In genomic region chr19:55500368-55500952, GRCh38 we compare ENCODE assay signal across 22 cellular contexts. TPM values are rescaled to one million over a fixed set of nuclear protein-coding genes. Genes with fewer than 3 reads are reported as not detected.
DNase-seq lines count a peak whose midpoint lies in the region; ATAC-seq and TF ChIP-seq lines count a peak whose summit lies in the region.
"Had no signal": no experiment of that assay in that cellular context is flagged by ENCODE, and none has a peak within 500 bp of the region (broad histone marks: within the 10 kb centered on the region; RNA-seq: fewer than 3 reads in every experiment).

No MANE protein-coding gene starts in this region.

- CTCF ChIA-PET in activated CD4-positive, alpha-beta T cell treated with anti-CD3 and anti-CD28 coated beads for 36 hours (lab: Charles Lee), result interaction anchor here (0.6 to 1.0 kb wide), 3 partner anchors 33 to 202 kb away, joined by 3 to 4 read pairs (median 3); no protein-coding TSS in a partner anchor

- H3K23ac ChIP-seq in neuronal stem cell (ENCODE audit: low read depth, low read length, poor library complexity), result no peak overlapping the region

- TF ChIP-seq CTCF in right atrium auricular region (IDR thresholded peaks at IDR 0.05), result no peak

- no peaks in the 10 kb centered on the region for H3K36me3 Mint-ChIP-seq in dendritic cell treated with granulocyte-macrophage colony-stimulating factor and Interleukin-4, amounts not matched to agents 40 ng/mL and 50 ng/mL, for 4 days (ENCODE audit: low read depth)
- peaks cover 3% of the 10 kb centered on the region for H3K36me3 Mint-ChIP-seq in activated CD4-positive, alpha-beta T cell treated with anti-CD3 and anti-CD28 coated beads for 36 hours (ENCODE audit: low read depth)
- H3K36me3 Mint-ChIP-seq: CD8-positive, alpha-beta T cell had no signal

- H3K9me3 ChIP-seq in right cardiac atrium (ENCODE audit: control insufficient read depth, low read length), result no peaks in the 10 kb centered on the region
- H3K9me3 ChIP-seq in right atrium auricular region, result no peaks in the 10 kb centered on the region
- H3K9me3 ChIP-seq in neuronal stem cell (replicated peaks in 1 of 2; ENCODE audit: control insufficient read depth in 2 of 2, insufficient read depth in 1 of 2, low read depth in 1 of 2, low read length in 2 of 2), result peaks cover 6 to 8% of the 10 kb centered on the region in 2 donors
- H3K9me3 ChIP-seq: HAP-1 had no signal

- WGBS in right cardiac atrium, result 94% methylated on average over 26 of the region's 26 CpGs
- WGBS in neuronal stem cell (ENCODE audit: extremely low coverage in 2 of 2, insufficient read length in 2 of 2, insufficient replicate concordance in 1 of 2), 2 donors, result no CpG with 5 or more reads among the region's 26 CpGs

- H3K36me3 ChIP-seq in right atrium auricular region (no peaks in the 10 kb centered on the region), neuronal stem cell (replicated peaks in 1 of 2; ENCODE audit: control insufficient read depth in 2 of 2, insufficient read depth in 2 of 2, low read length in 2 of 2) (no peaks in the 10 kb centered on the region)
- H3K36me3 ChIP-seq: BLaER1 treated with 17β-estradiol and CSF1 and Interleukin-3, amounts not matched to agents 10 nM and 100 nM; HAP-1 had no signal

- peaks cover 18% of the 10 kb centered on the region for H3K27me3 Mint-ChIP-seq in dendritic cell treated with granulocyte-macrophage colony-stimulating factor and Interleukin-4, amounts not matched to agents 40 ng/mL and 50 ng/mL, for 4 days
- no peaks in the 10 kb centered on the region for H3K27me3 Mint-ChIP-seq in activated CD4-positive, alpha-beta T cell treated with anti-CD3 and anti-CD28 coated beads for 36 hours

- peak overlapping the region; percentile 47 for H3K14ac ChIP-seq in neuronal stem cell (ENCODE audit: low read length)

- no peaks in the 10 kb centered on the region for H3K9me3 Mint-ChIP-seq in dendritic cell treated with granulocyte-macrophage colony-stimulating factor and Interleukin-4, amounts not matched to agents 40 ng/mL and 50 ng/mL, for 4 days
- H3K9me3 Mint-ChIP-seq in activated CD4-positive, alpha-beta T cell treated with anti-CD3 and anti-CD28 coated beads for 36 hours (ENCODE audit: low read depth), result peaks cover 3% of the 10 kb centered on the region
- H3K9me3 Mint-ChIP-seq: CD8-positive, alpha-beta T cell had no signal

- peaks cover 19% of the 10 kb centered on the region for H3K4me1 Mint-ChIP-seq in dendritic cell treated with granulocyte-macrophage colony-stimulating factor and Interleukin-4, amounts not matched to agents 40 ng/mL and 50 ng/mL, for 4 days (ENCODE audit: low read depth)
- H3K4me1 Mint-ChIP-seq in activated CD4-positive, alpha-beta T cell treated with anti-CD3 and anti-CD28 coated beads for 36 hours, result peaks cover 19% of the 10 kb centered on the region

- POLR2A ChIA-PET in activated CD4-positive, alpha-beta T cell treated with anti-CD3 and anti-CD28 coated beads for 36 hours (lab: Charles Lee), result no interaction called here

- H2BK5ac ChIP-seq in neuronal stem cell (ENCODE audit: low read length), result no peak overlapping the region

- no peaks in the 10 kb centered on the region for H3K79me1 ChIP-seq in neuronal stem cell (ENCODE audit: low read depth, low read length)

- H2BK12ac ChIP-seq in neuronal stem cell (ENCODE audit: low read length), result no peak overlapping the region

- H2AK5ac ChIP-seq in neuronal stem cell (ENCODE audit: low read depth, low read length), result peak overlapping the region; percentile 5

- H4K8ac ChIP-seq in neuronal stem cell (ENCODE audit: low read depth, low read length), result no peak overlapping the region

- no peaks in the 10 kb centered on the region for H3K27me3 ChIP-seq in right cardiac atrium (ENCODE audit: control insufficient read depth, insufficient read depth)
- no peaks in the 10 kb centered on the region for H3K27me3 ChIP-seq in right atrium auricular region
- H3K27me3 ChIP-seq in neuronal stem cell (ENCODE audit: control insufficient read depth in 3 of 3, insufficient read depth in 3 of 3, low read depth in 1 of 3, low read length in 3 of 3), result peaks cover 0 to 7% (median 2%) of the 10 kb centered on the region in 3 experiments
- H3K27me3 ChIP-seq: BLaER1 treated with 17β-estradiol and CSF1 and Interleukin-3, amounts not matched to agents 10 nM and 100 nM had no signal

- ATAC-seq in right cardiac atrium, result no peak
- no peak for ATAC-seq in activated CD4-positive, alpha-beta T cell treated with anti-CD3 and anti-CD28 coated beads for 36 hours
- ATAC-seq: CD8-positive, alpha-beta T cell; GM12878; HepG2 had no signal

- peak overlapping the region; percentile 29 for H3K18ac ChIP-seq in neuronal stem cell (ENCODE audit: low read length)

- H2BK15ac ChIP-seq in neuronal stem cell (ENCODE audit: low read length), result no peak overlapping the region

- no peak overlapping the region for H3K27ac ChIP-seq in right cardiac atrium (ENCODE audit: low read length)
- H3K27ac ChIP-seq in right atrium auricular region, result no peak overlapping the region
- H3K27ac ChIP-seq in neuronal stem cell (replicated peaks; ENCODE audit: low read length), result no peak overlapping the region
- H3K27ac ChIP-seq: BLaER1 treated with 17β-estradiol and CSF1 and Interleukin-3, amounts not matched to agents 10 nM and 100 nM had no signal

- H4K91ac ChIP-seq in neuronal stem cell (ENCODE audit: low read depth, low read length, poor library complexity), result no peak overlapping the region

- no peak overlapping the region for H3K4me2 ChIP-seq in neuronal stem cell (ENCODE audit: insufficient read depth, low read length, poor library complexity, severe bottlenecking)

- H3K27ac Mint-ChIP-seq in dendritic cell treated with granulocyte-macrophage colony-stimulating factor and Interleukin-4, amounts not matched to agents 40 ng/mL and 50 ng/mL, for 4 days, result peak overlapping the region; percentile 28
- H3K27ac Mint-ChIP-seq in activated CD4-positive, alpha-beta T cell treated with anti-CD3 and anti-CD28 coated beads for 36 hours, result no peak overlapping the region
- H3K27ac Mint-ChIP-seq: CD8-positive, alpha-beta T cell had no signal

- DNase-seq in right cardiac atrium (peak in 2 of 3 donors; percentile 43 to 53), right atrium auricular region (ENCODE audit: low spot score) (no peak), neuronal stem cell (ENCODE audit: low spot score) (no peak), NCI-H2196 treated with DMSO at 0.1 percent for 48 hours (lab: John Stamatoyannopoulos, UW; ENCODE audit: unreplicated experiment) (no peak)
- DNase-seq in activated CD4-positive, alpha-beta T cell treated with anti-CD3 and anti-CD28 coated beads for 36 hours, result no peak
- DNase-seq in stimulated activated CD4-positive, alpha-beta T cell treated with anti-CD3 and anti-CD28 coated beads, Interleukin-4, amount 100 ng/mL, for 24 hours, result no peak
- DNase-seq: 8988T; CD8-positive, alpha-beta T cell; COR-L47; DMS 273 treated with DMSO at 0.1 percent for 48 hours; DMS53; DND-41; EL had no signal

- H3K4ac ChIP-seq in neuronal stem cell (ENCODE audit: low read length), result no peak overlapping the region

- peak overlapping the region; percentile 71 for H3K9ac ChIP-seq in neuronal stem cell (ENCODE audit: low read depth, low read length, poor library complexity)
- H3K9ac ChIP-seq: BLaER1 treated with 17β-estradiol and CSF1 and Interleukin-3, amounts not matched to agents 10 nM and 100 nM had no signal

- H3K4me3 Mint-ChIP-seq in dendritic cell treated with granulocyte-macrophage colony-stimulating factor and Interleukin-4, amounts not matched to agents 40 ng/mL and 50 ng/mL, for 4 days, result no peak overlapping the region
- no peak overlapping the region for H3K4me3 Mint-ChIP-seq in activated CD4-positive, alpha-beta T cell treated with anti-CD3 and anti-CD28 coated beads for 36 hours
- H3K4me3 Mint-ChIP-seq: CD8-positive, alpha-beta T cell had no signal

- no peaks in the 10 kb centered on the region for H3K4me1 ChIP-seq in right cardiac atrium (ENCODE audit: control insufficient read depth, insufficient read depth, low read length)
- peaks cover 0 to 10% of the 10 kb centered on the region in 2 donors for H3K4me1 ChIP-seq in right atrium auricular region
- peaks cover 2 to 5% of the 10 kb centered on the region in 2 donors for H3K4me1 ChIP-seq in neuronal stem cell (ENCODE audit: control insufficient read depth in 2 of 2, insufficient read depth in 1 of 2, low read depth in 1 of 2, low read length in 2 of 2)
- H3K4me1 ChIP-seq: HAP-1 had no signal

- H3K4me3 ChIP-seq in right cardiac atrium (ENCODE audit: low read length) (no peak overlapping the region), right atrium auricular region (no peak overlapping the region), neuronal stem cell (ENCODE audit: low read length in 2 of 2) (no peak overlapping the region)
- H3K4me3 ChIP-seq: BLaER1 treated with 17β-estradiol and CSF1 and Interleukin-3, amounts not matched to agents 10 nM and 100 nM; GM12878; HAP-1 had no signal

- H2AFZ ChIP-seq in neuronal stem cell (ENCODE audit: low read length), result no peak overlapping the region

- intact Hi-C loops in right cardiac atrium (cut with DNase I), result loop anchor here in 3 of 4 donors (5.0 to 10.0 kb wide), 2 partner anchors 33 to 356 kb away; partner anchors contain the start of gene TNNT1 (in 1 of the 3)
- intact Hi-C loops in dendritic cell treated with granulocyte-macrophage colony-stimulating factor and Interleukin-4, amounts not matched to agents 40 ng/mL and 50 ng/mL, for 4 days (cut with micrococcal nuclease), result no loop called here
- intact Hi-C loops in activated CD4-positive, alpha-beta T cell treated with anti-CD3 and anti-CD28 coated beads for 36 hours (cut with DNase I, micrococcal nuclease), result loop anchor here in 1 of 2 experiments (10.0 kb wide), 1 partner anchor 356 kb away; the partner anchor contains the start of gene TNNT1

- H2BK120ac ChIP-seq in neuronal stem cell (ENCODE audit: low read depth, low read length), result no peak overlapping the region

RNA-seq across cellular contexts. Expression of gene SSC5D, which starts 12.2 kb away (rescaled TPM):
- total RNA-seq in right cardiac atrium (10 to 100 TPM in 1 of 4 donors, 1 to 10 TPM in 3; 6.8 to 10.2 (median 8.1) TPM), right atrium auricular region (1 to 10 TPM; 3.3 to 6.7 TPM)
- polyA plus RNA-seq in right cardiac atrium, result 4.4 TPM
- 0.89 TPM for polyA plus RNA-seq in neuronal stem cell (2013, experiment 1 of 2)
- polyA plus RNA-seq in neuronal stem cell (2013, experiment 2 of 2), result 0.94 TPM
- under 1 TPM; 0.32 to 0.34 TPM for total RNA-seq in activated CD4-positive, alpha-beta T cell treated with anti-CD3 and anti-CD28 coated beads for 36 hours
- total RNA-seq: HepG2 had no signal
- polyA plus RNA-seq: HepG2 had no signal

RNA-seq across cellular contexts. Expression of gene NAT14, which starts 15.5 kb away (rescaled TPM):
- 10 to 100 TPM; 13.6 to 20.8 (median 15.0) TPM for total RNA-seq in right cardiac atrium
- 15.8 TPM for polyA plus RNA-seq in right cardiac atrium
- 1 to 10 TPM; 2.3 to 7.0 TPM for total RNA-seq in right atrium auricular region
- polyA plus RNA-seq in neuronal stem cell (2013, experiment 1 of 2), result 117 TPM
- polyA plus RNA-seq in neuronal stem cell (2013, experiment 2 of 2), result 115 TPM
- 10 to 100 TPM in 1 of 2 experiments, 1 to 10 TPM in 1; 8.2 to 14.8 TPM for total RNA-seq in activated CD4-positive, alpha-beta T cell treated with anti-CD3 and anti-CD28 coated beads for 36 hours

RNA-seq across cellular contexts. Expression of gene ZNF628, which starts 24.0 kb away (rescaled TPM):
- total RNA-seq in right cardiac atrium, result 1 to 10 TPM; 5.6 to 8.1 (median 6.7) TPM
- polyA plus RNA-seq in right cardiac atrium, result 7.7 TPM
- 10 to 100 TPM in 1 of 2 donors, 1 to 10 TPM in 1; 5.6 to 13.2 TPM for total RNA-seq in right atrium auricular region
- polyA plus RNA-seq in neuronal stem cell (2013, experiment 1 of 2), result 8.4 TPM
- 8.7 TPM for polyA plus RNA-seq in neuronal stem cell (2013, experiment 2 of 2)
- 1 to 10 TPM; 5.6 to 6.8 TPM for total RNA-seq in activated CD4-positive, alpha-beta T cell treated with anti-CD3 and anti-CD28 coated beads for 36 hours

RNA-seq across cellular contexts. Expression of gene C19orf85, which starts 35.9 kb away (rescaled TPM):
- not detected for total RNA-seq in right cardiac atrium
- not detected for polyA plus RNA-seq in right cardiac atrium
- not detected for total RNA-seq in right atrium auricular region
- polyA plus RNA-seq in neuronal stem cell (2013, experiment 1 of 2), result 2.1 TPM
- polyA plus RNA-seq in neuronal stem cell (2013, experiment 2 of 2), result 2.3 TPM
- not detected for total RNA-seq in activated CD4-positive, alpha-beta T cell treated with anti-CD3 and anti-CD28 coated beads for 36 hours
- total RNA-seq: A673; CD8-positive, alpha-beta T cell; G401; GM12878; H4; HepG2 had no signal
- polyA plus RNA-seq: AG04450, GM12878, HepG2 had no signal

RNA-seq across cellular contexts. Expression of gene SBK2, which starts 36.5 kb away (rescaled TPM):
- total RNA-seq in right cardiac atrium, result 100 to 1,000 TPM; 205 to 239 (median 209) TPM
- 228 TPM for polyA plus RNA-seq in right cardiac atrium
- total RNA-seq in right atrium auricular region, result 100 to 1,000 TPM; 111 to 172 TPM
- polyA plus RNA-seq in neuronal stem cell (2013, experiment 1 of 2), result 4.6 TPM
- polyA plus RNA-seq in neuronal stem cell (2013, experiment 2 of 2), result 4.6 TPM
- total RNA-seq in activated CD4-positive, alpha-beta T cell treated with anti-CD3 and anti-CD28 coated beads for 36 hours, result not detected
- total RNA-seq: A673; CD8-positive, alpha-beta T cell; GM12878; H4 had no signal
- polyA plus RNA-seq: GM12878, HepG2 had no signal

Comparison
In these comparisons a context has a peak if more than half of its experiments do, and no peak if none do; other contexts are left out.
1. DNase-seq: peak in right cardiac atrium (2 of 3); none in right atrium auricular region (single experiment), neuronal stem cell (single experiment), activated CD4-positive, alpha-beta T cell treated with anti-CD3 and anti-CD28 coated beads for 36 hours (single experiment), stimulated activated CD4-positive, alpha-beta T cell treated with anti-CD3 and anti-CD28 coated beads, Interleukin-4, amount 100 ng/mL, for 24 hours (single experiment) and NCI-H2196 treated with DMSO at 0.1 percent for 48 hours (single experiment).